ENCODE assay signal across 19 cellular contexts in the genomic region with DNA sequence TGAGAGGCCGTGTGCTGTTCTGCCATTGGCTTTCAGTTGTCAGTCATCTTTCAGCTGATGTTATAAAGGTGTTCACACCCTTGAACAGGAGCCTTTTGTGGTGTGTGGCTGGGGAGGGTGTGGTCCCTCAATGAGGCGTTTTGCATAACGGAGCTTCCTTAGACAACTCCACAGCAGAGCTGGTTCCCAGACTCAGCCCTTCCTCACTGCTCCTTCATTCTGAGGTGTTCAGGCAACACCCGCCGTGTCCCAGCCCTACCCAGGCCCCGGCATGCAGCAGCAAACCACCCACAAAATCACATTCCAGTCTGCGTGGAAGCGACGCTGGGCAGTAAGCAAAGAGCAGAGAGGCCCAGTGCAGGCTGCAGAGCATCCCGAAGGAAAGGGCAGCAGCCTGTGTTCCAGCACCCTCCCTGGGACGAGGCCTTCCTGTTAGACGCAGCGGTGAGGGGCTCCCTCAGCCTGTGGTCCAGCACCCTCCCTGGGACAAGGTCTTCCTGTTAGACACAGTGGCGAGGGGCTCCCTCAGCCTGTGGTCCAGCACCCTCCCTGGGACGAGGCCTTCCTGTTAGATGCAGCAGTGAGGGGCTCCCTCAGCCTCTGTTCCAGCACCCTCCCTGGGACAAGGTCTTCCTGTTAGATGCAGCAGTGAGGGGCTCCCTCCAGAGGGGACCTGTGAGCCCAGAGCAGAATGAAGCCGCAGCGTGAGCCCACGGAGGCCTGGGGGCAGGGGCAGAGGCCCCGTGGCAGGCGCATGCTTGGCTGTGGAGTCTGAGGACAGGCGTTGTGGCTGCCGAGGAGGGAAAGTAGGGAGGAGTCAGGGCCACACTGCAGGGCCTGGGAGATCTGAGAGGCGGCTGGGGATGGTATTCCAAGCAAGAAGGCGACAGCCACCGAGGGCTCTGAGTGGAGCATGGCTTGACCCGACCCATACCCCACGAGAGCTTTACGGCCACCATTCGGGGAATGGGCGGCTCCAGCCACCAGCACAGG.
DNase-seq lines count a peak whose midpoint lies in the region; ATAC-seq and TF ChIP-seq lines count a peak whose summit lies in the region.
"Had no signal": no experiment of that assay in that cellular context is flagged by ENCODE, and none has a peak within 500 bp of the region (broad histone marks: within the 10 kb centered on the region; RNA-seq: fewer than 3 reads in every experiment).

No MANE protein-coding gene starts in this region.

- TF ChIP-seq POLR2A in prostate gland (IDR thresholded peaks at IDR 0.05): no peak

- no peaks in the 10 kb centered on the region for H3K4me1 ChIP-seq in RWPE2 (ENCODE audit: insufficient read depth, poor library complexity, severe bottlenecking)
- no peaks in the 10 kb centered on the region for H3K4me1 ChIP-seq in prostate gland (replicated peaks)
- H3K4me1 ChIP-seq: psoas muscle had no signal

- H3K27me3 Mint-ChIP-seq in activated naive CD8-positive, alpha-beta T cell treated with anti-CD3 and anti-CD28 coated beads, Interleukin-2, amount 10 ng/mL, durations not matched to agents 7 days and 5 days: peaks cover 22% of the 10 kb centered on the region
- H3K27me3 Mint-ChIP-seq in activated naive CD8-positive, alpha-beta T cell treated with anti-CD3 and anti-CD28 coated beads for 36 hours: peaks cover 14% of the 10 kb centered on the region
- peaks cover 17% of the 10 kb centered on the region for H3K27me3 Mint-ChIP-seq in type B pancreatic cell
- H3K27me3 Mint-ChIP-seq: activated naive CD8-positive, alpha-beta T cell treated with anti-CD3 and anti-CD28 coated beads, Interleukin-2, amount 50 U/mL, for 24 hours had no signal

- H3K9me3 ChIP-seq in RWPE2 (ENCODE audit: severe bottlenecking) (peaks cover 4% of the 10 kb centered on the region), prostate gland (no peaks in the 10 kb centered on the region)
- H3K9me3 ChIP-seq: psoas muscle, SK-N-SH had no signal

- no peak overlapping the region for H3K27ac Mint-ChIP-seq in activated naive CD8-positive, alpha-beta T cell treated with anti-CD3 and anti-CD28 coated beads, Interleukin-2, amount 10 ng/mL, durations not matched to agents 7 days and 5 days
- no peak overlapping the region for H3K27ac Mint-ChIP-seq in activated naive CD8-positive, alpha-beta T cell treated with anti-CD3 and anti-CD28 coated beads for 36 hours
- H3K27ac Mint-ChIP-seq in type B pancreatic cell: no peak overlapping the region
- H3K27ac Mint-ChIP-seq: activated naive CD8-positive, alpha-beta T cell treated with anti-CD3 and anti-CD28 coated beads, Interleukin-2, amount 50 U/mL, for 24 hours; HFFc6; mesothelial cell of epicardium had no signal

- intact Hi-C loops in prostate gland (cut with DNase I): no loop called here

- WGBS in prostate gland: 75% methylated on average over 27 of the region's 30 CpGs

- H3K9me3 Mint-ChIP-seq in activated naive CD8-positive, alpha-beta T cell treated with anti-CD3 and anti-CD28 coated beads, Interleukin-2, amount 10 ng/mL, durations not matched to agents 7 days and 5 days: no peaks in the 10 kb centered on the region
- no peaks in the 10 kb centered on the region for H3K9me3 Mint-ChIP-seq in activated naive CD8-positive, alpha-beta T cell treated with anti-CD3 and anti-CD28 coated beads for 36 hours
- no peaks in the 10 kb centered on the region for H3K9me3 Mint-ChIP-seq in type B pancreatic cell
- H3K9me3 Mint-ChIP-seq: activated naive CD8-positive, alpha-beta T cell treated with anti-CD3 and anti-CD28 coated beads, Interleukin-2, amount 50 U/mL, for 24 hours; mesothelial cell of epicardium had no signal

- peaks cover 16% of the 10 kb centered on the region for H3K27me3 ChIP-seq in RWPE2 (ENCODE audit: insufficient read depth, poor library complexity, severe bottlenecking)
- no peaks in the 10 kb centered on the region for H3K27me3 ChIP-seq in prostate gland (replicated peaks; ENCODE audit: insufficient read depth)

- POLR2A ChIA-PET in activated naive CD8-positive, alpha-beta T cell treated with anti-CD3 and anti-CD28 coated beads, Interleukin-2, amount 10 ng/mL, durations not matched to agents 7 days and 5 days (lab: Charles Lee): no interaction called here

- H3K4me3 ChIP-seq in RWPE2 (ENCODE audit: severe bottlenecking): no peak overlapping the region
- no peak overlapping the region for H3K4me3 ChIP-seq in prostate gland
- H3K4me3 ChIP-seq: psoas muscle had no signal

- H3K36me3 Mint-ChIP-seq in activated naive CD8-positive, alpha-beta T cell treated with anti-CD3 and anti-CD28 coated beads, Interleukin-2, amount 10 ng/mL, durations not matched to agents 7 days and 5 days: no peaks in the 10 kb centered on the region
- no peaks in the 10 kb centered on the region for H3K36me3 Mint-ChIP-seq in activated naive CD8-positive, alpha-beta T cell treated with anti-CD3 and anti-CD28 coated beads for 36 hours
- no peaks in the 10 kb centered on the region for H3K36me3 Mint-ChIP-seq in type B pancreatic cell
- H3K36me3 Mint-ChIP-seq: mesothelial cell of epicardium had no signal

- TF ChIP-seq CTCF in RWPE2 (IDR thresholded peaks at IDR 0.05; ENCODE audit: poor library complexity, severe bottlenecking): no peak
- TF ChIP-seq CTCF in type B pancreatic cell (conservative IDR thresholded peaks at IDR 0.05): no peak
- no peak for TF ChIP-seq CTCF in prostate gland (IDR thresholded peaks at IDR 0.05)

- H3K4me3 Mint-ChIP-seq in activated naive CD8-positive, alpha-beta T cell treated with anti-CD3 and anti-CD28 coated beads, Interleukin-2, amount 10 ng/mL, durations not matched to agents 7 days and 5 days: no peak overlapping the region
- no peak overlapping the region for H3K4me3 Mint-ChIP-seq in activated naive CD8-positive, alpha-beta T cell treated with anti-CD3 and anti-CD28 coated beads for 36 hours
- no peak overlapping the region for H3K4me3 Mint-ChIP-seq in type B pancreatic cell
- H3K4me3 Mint-ChIP-seq: activated naive CD8-positive, alpha-beta T cell treated with anti-CD3 and anti-CD28 coated beads, Interleukin-2, amount 50 U/mL, for 24 hours; HFFc6; mesothelial cell of epicardium had no signal

- H3K36me3 ChIP-seq in RWPE2 (ENCODE audit: low read depth) (no peaks in the 10 kb centered on the region), prostate gland (no peaks in the 10 kb centered on the region)

- peak; percentile 36 for ATAC-seq in activated naive CD8-positive, alpha-beta T cell treated with anti-CD3 and anti-CD28 coated beads, Interleukin-2, amount 10 ng/mL, durations not matched to agents 7 days and 5 days (ENCODE audit: low read depth)
- ATAC-seq in RWPE2 (ENCODE audit: low read depth): no peak; the same call in 2 of the 3 replicates
- ATAC-seq: activated naive CD8-positive, alpha-beta T cell treated with anti-CD3 and anti-CD28 coated beads, Interleukin-2, amount 50 U/mL, for 24 hours; psoas muscle had no signal

- DNase-seq in activated naive CD8-positive, alpha-beta T cell treated with anti-CD3 and anti-CD28 coated beads, Interleukin-2, amount 10 ng/mL, durations not matched to agents 7 days and 5 days: peak; percentile 12
- no peak for DNase-seq in activated naive CD8-positive, alpha-beta T cell treated with anti-CD3 and anti-CD28 coated beads for 36 hours
- peak; percentile 43 for DNase-seq in RWPE2 (ENCODE audit: low spot score)
- DNase-seq in iPS-NIHi7 (ENCODE audit: extremely low spot score): peak; percentile 7
- DNase-seq in type B pancreatic cell (ENCODE audit: extremely low spot score, unreplicated experiment): peak; percentile 64
- DNase-seq in prostate gland (ENCODE audit: low spot score): no peak
- no peak for DNase-seq in T-helper 9 cell
- DNase-seq in DMS 273 treated with DMSO at 0.1 percent for 48 hours (lab: John Stamatoyannopoulos, UW): no peak
- DNase-seq: activated naive CD8-positive, alpha-beta T cell treated with anti-CD3 and anti-CD28 coated beads, Interleukin-2, amount 50 U/mL, for 24 hours; cortex of kidney; GF-D8; HFFc6; NCI-H1417 treated with DMSO at 0.1 percent for 48 hours; NCI-H510A treated with DMSO at 0.1 percent for 48 hours; SK-N-SH; stimulated activated CD4-positive, alpha-beta T cell treated with anti-CD3 and anti-CD28 coated beads, Interleukin-4, amount 100 ng/mL, for 1 hour; stimulated activated naive CD4-positive, alpha-beta T cell treated with Interleukin-2 at 50 U/mL for 16 hours had no signal

- no peaks in the 10 kb centered on the region for H3K4me1 Mint-ChIP-seq in activated naive CD8-positive, alpha-beta T cell treated with anti-CD3 and anti-CD28 coated beads, Interleukin-2, amount 10 ng/mL, durations not matched to agents 7 days and 5 days
- peaks cover 2% of the 10 kb centered on the region for H3K4me1 Mint-ChIP-seq in activated naive CD8-positive, alpha-beta T cell treated with anti-CD3 and anti-CD28 coated beads for 36 hours
- peaks cover 4% of the 10 kb centered on the region for H3K4me1 Mint-ChIP-seq in type B pancreatic cell (ENCODE audit: unreplicated experiment)
- H3K4me1 Mint-ChIP-seq: mesothelial cell of epicardium had no signal

- H3K27ac ChIP-seq in RWPE2 (ENCODE audit: poor library complexity, severe bottlenecking): no peak overlapping the region
- H3K27ac ChIP-seq in prostate gland: no peak overlapping the region
- H3K27ac ChIP-seq: psoas muscle had no signal

Comparison
In these comparisons a context has a peak if more than half of its experiments do, and no peak if none do; other contexts are left out.
1. DNase-seq: peak in activated naive CD8-positive, alpha-beta T cell treated with anti-CD3 and anti-CD28 coated beads, Interleukin-2, amount 10 ng/mL, durations not matched to agents 7 days and 5 days (single experiment), RWPE2 (single experiment), iPS-NIHi7 (single experiment) and type B pancreatic cell (single experiment); none in activated naive CD8-positive, alpha-beta T cell treated with anti-CD3 and anti-CD28 coated beads for 36 hours (single experiment), prostate gland (single experiment), T-helper 9 cell (single experiment) and DMS 273 treated with DMSO at 0.1 percent for 48 hours (single experiment).